ENCODE assay signal across 8 cellular contexts in the genomic region with DNA sequence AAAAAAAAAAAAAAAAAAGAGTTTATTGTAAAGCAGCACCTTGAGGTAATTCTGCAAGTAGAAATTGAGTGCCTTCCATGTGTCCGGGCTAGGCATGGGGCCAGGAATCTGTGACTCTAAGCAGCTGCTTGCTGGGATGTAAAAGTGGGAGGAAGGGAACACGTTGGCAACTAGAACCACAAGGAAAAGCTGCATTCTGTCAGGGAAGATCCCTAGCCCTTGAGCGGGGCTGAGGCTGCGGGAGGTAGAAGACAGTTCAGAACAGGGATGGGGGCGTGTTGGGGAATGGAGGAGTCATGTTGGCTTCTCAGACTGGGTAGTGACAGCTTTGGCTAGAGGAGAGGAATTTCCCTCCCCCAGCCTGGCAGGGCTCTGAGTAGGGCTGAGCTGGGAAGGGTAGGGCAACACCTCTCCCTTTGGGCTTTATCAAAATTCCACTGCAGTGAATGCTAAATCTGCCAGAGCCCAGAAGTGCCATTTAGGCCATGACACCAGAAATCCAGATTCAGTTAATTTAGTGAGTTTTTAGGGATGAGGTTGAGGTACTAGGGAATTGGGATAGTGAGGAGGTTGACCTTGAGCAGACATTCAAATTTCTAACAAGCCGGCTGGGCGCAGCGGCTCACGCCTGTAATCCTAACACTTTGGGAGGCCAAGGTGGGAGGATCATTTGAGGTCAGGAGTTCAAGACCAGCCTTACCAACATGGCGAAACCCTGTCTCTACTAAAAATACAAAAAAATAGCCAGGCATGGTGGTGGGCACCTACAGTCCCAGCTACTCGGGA. TPM values are rescaled to one million over a fixed set of nuclear protein-coding genes. Genes with fewer than 3 reads are reported as not detected.
DNase-seq lines count a peak whose midpoint lies in the region; ATAC-seq, FAIRE-seq and TF ChIP-seq lines count a peak whose summit lies in the region.

No MANE protein-coding gene starts in this region.

- no peak for ATAC-seq in GM21737 (IDR thresholded peaks at IDR 0.05; ENCODE audit: unreplicated experiment)

- no peak for FAIRE-seq in astrocyte (lab: Jason Lieb, UNC)

- no peaks in the 10 kb centered on the region for H3K9me3 Mint-ChIP-seq in astrocyte (ENCODE audit: unreplicated experiment)
- no peaks in the 10 kb centered on the region for H3K9me3 Mint-ChIP-seq in activated CD4-positive, alpha-beta T cell treated with anti-CD3 and anti-CD28 coated beads, Interleukin-2, amount 10 ng/mL, durations not matched to agents 7 days and 5 days

- peaks cover 11% of the 10 kb centered on the region for H4K20me1 ChIP-seq in astrocyte (ENCODE audit: insufficient read depth, low read length)

- no peaks in the 10 kb centered on the region for H3K36me3 Mint-ChIP-seq in astrocyte (ENCODE audit: low read depth, unreplicated experiment)
- peaks cover 7% of the 10 kb centered on the region for H3K36me3 Mint-ChIP-seq in activated CD4-positive, alpha-beta T cell treated with anti-CD3 and anti-CD28 coated beads, Interleukin-2, amount 10 ng/mL, durations not matched to agents 7 days and 5 days (ENCODE audit: low read depth)

- POLR2A ChIA-PET in activated CD4-positive, alpha-beta T cell treated with anti-CD3 and anti-CD28 coated beads, Interleukin-2, amount 10 ng/mL, durations not matched to agents 7 days and 5 days (lab: Charles Lee) = no interaction called here

- peak overlapping the region; percentile 67 for H3K27ac Mint-ChIP-seq in astrocyte (ENCODE audit: unreplicated experiment)
- no peak overlapping the region for H3K27ac Mint-ChIP-seq in activated CD4-positive, alpha-beta T cell treated with anti-CD3 and anti-CD28 coated beads, Interleukin-2, amount 10 ng/mL, durations not matched to agents 7 days and 5 days

- CTCF ChIA-PET in activated CD4-positive, alpha-beta T cell treated with anti-CD3 and anti-CD28 coated beads, Interleukin-2, amount 10 ng/mL, durations not matched to agents 7 days and 5 days (lab: Charles Lee) = interaction anchor here (1.1 to 3.6 kb wide), 4 partner anchors 8 to 266 kb away, joined by 3 to 13 read pairs (median 5); no protein-coding TSS in a partner anchor

- no peak for TF ChIP-seq CTCF in astrocyte (IDR thresholded peaks at IDR 0.05; ENCODE audit: insufficient read depth, low read depth, low read length)

- peaks cover 14% of the 10 kb centered on the region for H3K4me1 Mint-ChIP-seq in astrocyte (ENCODE audit: low read depth, unreplicated experiment)
- H3K4me1 Mint-ChIP-seq in activated CD4-positive, alpha-beta T cell treated with anti-CD3 and anti-CD28 coated beads, Interleukin-2, amount 10 ng/mL, durations not matched to agents 7 days and 5 days = peaks cover 18% of the 10 kb centered on the region

- H3K9me3 ChIP-seq in astrocyte (ENCODE audit: insufficient read depth, low read depth, low read length) = no peaks in the 10 kb centered on the region

- H3K27ac ChIP-seq in astrocyte (ENCODE audit: low read depth, low read length) (no peak overlapping the region), skin epidermis (peak overlapping the region in 12 of 21 experiments; percentile 16 to 78 (median 61))

- H3K4me3 ChIP-seq in H7 (ENCODE audit: insufficient read depth, low read depth, low read length) = no peak overlapping the region
- H3K4me3 ChIP-seq in astrocyte (ENCODE audit: insufficient read depth, low read depth, low read length) = no peak overlapping the region
- no peak overlapping the region for H3K4me3 ChIP-seq in skin epidermis

- DNase-seq in H7 (peak; percentile 49), astrocyte (ENCODE audit: low read depth) (peak; percentile 86), hepatic stellate cell (ENCODE audit: low spot score) (peak; percentile 65), activated gamma-delta T cell treated with Interleukin-2 at 50 U/mL for 16 hours (no peak), RPMI8226 (no peak)
- DNase-seq in activated CD4-positive, alpha-beta T cell treated with anti-CD3 and anti-CD28 coated beads, Interleukin-2, amount 10 ng/mL, durations not matched to agents 7 days and 5 days = no peak

- H3K9ac ChIP-seq in astrocyte (ENCODE audit: low read length) = no peak overlapping the region

- H2AFZ ChIP-seq in astrocyte (ENCODE audit: low read depth, low read length) = peak overlapping the region; percentile 58

- H3K79me2 ChIP-seq in astrocyte (ENCODE audit: insufficient read depth, low read length) = peaks cover 15% of the 10 kb centered on the region

- H3K4me3 Mint-ChIP-seq in astrocyte (ENCODE audit: unreplicated experiment) = no peak overlapping the region
- H3K4me3 Mint-ChIP-seq in activated CD4-positive, alpha-beta T cell treated with anti-CD3 and anti-CD28 coated beads, Interleukin-2, amount 10 ng/mL, durations not matched to agents 7 days and 5 days = no peak overlapping the region

- no peaks in the 10 kb centered on the region for H3K36me3 ChIP-seq in H7 (replicated peaks; ENCODE audit: control insufficient read depth, insufficient read depth, low read length)
- no peaks in the 10 kb centered on the region for H3K36me3 ChIP-seq in astrocyte (ENCODE audit: insufficient read depth, low read length)

- H3K27me3 ChIP-seq in H7 (ENCODE audit: control insufficient read depth, insufficient read depth, low read length) (no peaks in the 10 kb centered on the region; the same call in 1 of the 2 replicates), astrocyte (ENCODE audit: insufficient read depth, low read length) (no peaks in the 10 kb centered on the region)

- peaks cover 21% of the 10 kb centered on the region for H3K4me1 ChIP-seq in astrocyte (ENCODE audit: insufficient read depth, low read length)

- H3K27me3 Mint-ChIP-seq in astrocyte (ENCODE audit: low read depth, unreplicated experiment) = no peaks in the 10 kb centered on the region
- peaks cover 7% of the 10 kb centered on the region for H3K27me3 Mint-ChIP-seq in activated CD4-positive, alpha-beta T cell treated with anti-CD3 and anti-CD28 coated beads, Interleukin-2, amount 10 ng/mL, durations not matched to agents 7 days and 5 days

- peak overlapping the region; percentile 68 for H3K4me2 ChIP-seq in astrocyte (ENCODE audit: low read length)

RNA-seq across cellular contexts. Expression of a gene that starts 3.4 kb away (rescaled TPM):
- 21.1 and 24.2 TPM in 2 replicates for total RNA-seq in H7 (2014; rRNA removed; shearing (Covaris generic))
- 35.6 TPM in 2 replicates for total RNA-seq in astrocyte
- total RNA-seq in activated CD4-positive, alpha-beta T cell treated with anti-CD3 and anti-CD28 coated beads, Interleukin-2, amount 10 ng/mL, durations not matched to agents 7 days and 5 days = 10 to 100 TPM; 68.9 to 70.4 TPM

RNA-seq across cellular contexts. Expression of a gene that starts 13.4 kb away (rescaled TPM):
- total RNA-seq in H7 (2014; rRNA removed; shearing (Covaris generic)) = 23.2 and 30.3 TPM in 2 replicates
- total RNA-seq in astrocyte = 32.8 and 35.2 TPM in 2 replicates
- 10 to 100 TPM; 29.9 to 31.0 TPM for total RNA-seq in activated CD4-positive, alpha-beta T cell treated with anti-CD3 and anti-CD28 coated beads, Interleukin-2, amount 10 ng/mL, durations not matched to agents 7 days and 5 days

Comparison
In these comparisons a context has a peak if more than half of its experiments do, and no peak if none do; other contexts are left out.
1. DNase-seq: peak in H7 (single experiment), astrocyte (single experiment) and hepatic stellate cell (single experiment); none in activated gamma-delta T cell treated with Interleukin-2 at 50 U/mL for 16 hours (single experiment), activated CD4-positive, alpha-beta T cell treated with anti-CD3 and anti-CD28 coated beads, Interleukin-2, amount 10 ng/mL, durations not matched to agents 7 days and 5 days (single experiment) and RPMI8226 (single experiment).